1 cellular context compared by ENCODE assay signal in the genomic region with DNA sequence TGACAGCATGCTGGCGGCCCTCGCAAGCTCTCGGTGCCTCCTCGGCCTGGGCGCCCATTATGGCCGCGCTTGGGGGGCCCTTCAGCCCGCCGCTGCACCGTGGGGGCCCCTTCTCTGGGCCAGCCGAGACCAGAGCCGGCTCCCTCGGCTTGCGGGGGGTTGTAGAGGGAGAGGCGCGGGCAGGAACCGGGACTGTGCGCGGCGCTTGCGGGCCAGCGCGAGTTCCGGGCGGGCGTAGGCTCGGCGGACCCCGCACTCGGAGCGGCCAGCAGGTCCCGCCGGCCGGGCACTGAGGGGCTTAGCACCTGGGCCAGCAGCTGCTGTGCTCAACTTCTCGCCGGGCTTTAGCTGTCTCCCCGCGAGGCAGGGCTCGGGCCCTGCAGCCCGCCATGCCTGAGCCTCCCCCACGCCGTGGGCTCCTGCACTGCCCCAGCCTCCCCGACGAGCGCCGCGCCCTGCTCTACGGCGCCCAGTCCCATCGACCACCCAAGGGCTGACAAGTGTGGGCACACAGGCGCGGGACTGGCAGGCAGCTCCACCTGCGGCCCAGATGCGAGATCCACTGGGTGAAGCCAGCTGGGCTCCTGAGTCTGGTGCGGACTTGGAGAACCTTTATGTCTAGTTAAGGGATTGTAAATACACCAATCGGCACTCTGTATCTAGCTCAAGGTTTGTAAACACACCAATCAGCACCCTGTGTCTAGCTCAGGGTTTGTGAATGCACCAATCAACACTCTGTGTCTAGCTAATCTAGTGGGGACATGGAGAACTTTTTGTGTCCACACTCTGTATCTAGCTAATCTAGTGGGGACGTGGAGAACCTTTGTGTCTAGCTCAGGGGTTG. TPM values are rescaled to one million over a fixed set of nuclear protein-coding genes. Genes with fewer than 3 reads are reported as not detected.
"Had no signal": no experiment of that assay in that cellular context is flagged by ENCODE, and none has a peak within 500 bp of the region (broad histone marks: within the 10 kb centered on the region; RNA-seq: fewer than 3 reads in every experiment).

No MANE protein-coding gene starts in this region.

RNA-seq across cellular contexts. Expression of gene PXDC1, which starts 6.7 kb away (rescaled TPM):
- total RNA-seq: activated CD8-positive, alpha-beta T cell treated with anti-CD3 and anti-CD28 coated beads, Interleukin-2, amount 10 ng/mL, durations not matched to agents 7 days and 5 days had no signal
